In genomic region chr13:44819762-44820161, GRCh38 we compare ENCODE assay signal across 19 cellular contexts.
"Had no signal": no experiment of that assay in that cellular context is flagged by ENCODE, and none has a peak within 500 bp of the region (broad histone marks: within the 10 kb centered on the region; RNA-seq: fewer than 3 reads in every experiment).

No MANE protein-coding gene starts in this region.

- H3K9me3 ChIP-seq: body of pancreas, sigmoid colon, spleen, vagina had no signal

- ATAC-seq: left lobe of liver, WTC11 had no signal

- H3K27ac Mint-ChIP-seq: activated CD4-positive, alpha-beta memory T cell treated with anti-CD3 and anti-CD28 coated beads, Interleukin-2, amount 10 ng/mL, durations not matched to agents 7 days and 5 days; activated naive CD8-positive, alpha-beta T cell treated with anti-CD3 and anti-CD28 coated beads for 36 hours; nephron progenitor cell; WTC11 had no signal

- H3K36me3 Mint-ChIP-seq: activated naive CD8-positive, alpha-beta T cell treated with anti-CD3 and anti-CD28 coated beads for 36 hours; WTC11 had no signal

- H3K27me3 ChIP-seq: body of pancreas, sigmoid colon, vagina had no signal

- H3K4me3 Mint-ChIP-seq: activated CD4-positive, alpha-beta memory T cell treated with anti-CD3 and anti-CD28 coated beads, Interleukin-2, amount 10 ng/mL, durations not matched to agents 7 days and 5 days; activated naive CD8-positive, alpha-beta T cell treated with anti-CD3 and anti-CD28 coated beads for 36 hours; nephron progenitor cell; WTC11 had no signal

- DNase-seq: activated CD4-positive, alpha-beta memory T cell treated with anti-CD3 and anti-CD28 coated beads, Interleukin-2, amount 10 ng/mL, durations not matched to agents 7 days and 5 days; activated gamma-delta T cell treated with Interleukin-2 at 50 U/mL for 16 hours; amygdala; effector memory CD4-positive, alpha-beta T cell; foreskin melanocyte; glutamatergic neuron; hypothalamus; kidney; nephron progenitor cell; nucleus accumbens; sigmoid colon; spleen; stimulated activated CD8-positive, alpha-beta memory T cell treated with anti-CD3 and anti-CD28 coated beads, Interleukin-4, amount 100 ng/mL, for 48 hours; stimulated activated naive CD4-positive, alpha-beta T cell treated with Interleukin-2 at 50 U/mL for 16 hours had no signal

- H3K9me3 Mint-ChIP-seq: activated CD4-positive, alpha-beta memory T cell treated with anti-CD3 and anti-CD28 coated beads, Interleukin-2, amount 10 ng/mL, durations not matched to agents 7 days and 5 days; activated naive CD8-positive, alpha-beta T cell treated with anti-CD3 and anti-CD28 coated beads for 36 hours; nephron progenitor cell; WTC11 had no signal

- H3K36me3 ChIP-seq: sigmoid colon, spleen, vagina had no signal

- H3K4me1 ChIP-seq: vagina had no signal

- H3K27ac ChIP-seq: sigmoid colon, spleen, vagina had no signal

- H3K4me3 ChIP-seq: body of pancreas, sigmoid colon, spleen, vagina had no signal
